Comparison of ENCODE assay signal across 17 cellular contexts in genomic region chr7:28316489-28316888, GRCh38.
A peak's percentile ranks its signal among the peaks of the same experiment; 100 is the strongest.
DNase-seq lines count a peak whose midpoint lies in the region; ATAC-seq and TF ChIP-seq lines count a peak whose summit lies in the region.
"Had no signal": no experiment of that assay in that cellular context is flagged by ENCODE, and none has a peak within 500 bp of the region (broad histone marks: within the 10 kb centered on the region; RNA-seq: fewer than 3 reads in every experiment).

No MANE protein-coding gene starts in this region.

- H3K27me3 ChIP-seq in MG63 (no peaks in the 10 kb centered on the region), esophagus squamous epithelium (peaks cover 0 to 5% (median 0%) of the 10 kb centered on the region in 4 donors), smooth muscle cell (ENCODE audit: low read depth) (peaks cover 7% of the 10 kb centered on the region)

- H3K9ac ChIP-seq in smooth muscle cell (ENCODE audit: low read depth), result no peak overlapping the region

- H3K79me2 ChIP-seq in smooth muscle cell (ENCODE audit: low read depth), result no peaks in the 10 kb centered on the region

- no peaks in the 10 kb centered on the region for H4K20me1 ChIP-seq in smooth muscle cell (ENCODE audit: low read depth)

- H3K36me3 ChIP-seq in MG63, result no peaks in the 10 kb centered on the region
- H3K36me3 ChIP-seq in esophagus squamous epithelium, result no peaks in the 10 kb centered on the region
- H3K36me3 ChIP-seq in smooth muscle cell (ENCODE audit: low read depth), result no peaks in the 10 kb centered on the region
- H3K36me3 ChIP-seq: transverse colon, WERI-Rb-1 had no signal

- no peaks in the 10 kb centered on the region for H3K9me3 Mint-ChIP-seq in activated T-helper 1 cell treated with anti-CD3 and anti-CD28 coated beads, Interleukin-12 subunit alpha, Interleukin-12 subunit beta, Interleukin-2, Interleukin-4 antibody, amounts not matched to agents 30 ng/mL and 10 ng/mL and 1 ng/mL, durations not matched to agents 14 hours and 24 hours and 36 hours
- H3K9me3 Mint-ChIP-seq: CD4-positive, alpha-beta memory T cell; naive B cell had no signal

- H3K27ac ChIP-seq in esophagus squamous epithelium, result peak overlapping the region; percentile 32 to 79 (median 66)
- peak overlapping the region; percentile 75 for H3K27ac ChIP-seq in smooth muscle cell (ENCODE audit: low read depth)
- H3K27ac ChIP-seq: transverse colon, WERI-Rb-1 had no signal

- H3F3A ChIP-seq in smooth muscle cell (ENCODE audit: low read depth), result peaks cover 15% of the 10 kb centered on the region

- H3K9me3 ChIP-seq in MG63, result no peaks in the 10 kb centered on the region
- H3K9me3 ChIP-seq in esophagus squamous epithelium, result no peaks in the 10 kb centered on the region
- H3K9me3 ChIP-seq in smooth muscle cell (replicated peaks; ENCODE audit: low read depth), result no peaks in the 10 kb centered on the region
- H3K9me3 ChIP-seq: transverse colon had no signal

- no peaks in the 10 kb centered on the region for H3K36me3 Mint-ChIP-seq in activated T-helper 1 cell treated with anti-CD3 and anti-CD28 coated beads, Interleukin-12 subunit alpha, Interleukin-12 subunit beta, Interleukin-2, Interleukin-4 antibody, amounts not matched to agents 30 ng/mL and 10 ng/mL and 1 ng/mL, durations not matched to agents 14 hours and 24 hours and 36 hours (ENCODE audit: low read depth)
- H3K36me3 Mint-ChIP-seq: activated naive CD8-positive, alpha-beta T cell treated with anti-CD3 and anti-CD28 coated beads, Interleukin-2, amount 10 ng/mL, durations not matched to agents 7 days and 5 days had no signal

- H3K27me3 Mint-ChIP-seq in activated T-helper 1 cell treated with anti-CD3 and anti-CD28 coated beads, Interleukin-12 subunit alpha, Interleukin-12 subunit beta, Interleukin-2, Interleukin-4 antibody, amounts not matched to agents 30 ng/mL and 10 ng/mL and 1 ng/mL, durations not matched to agents 14 hours and 24 hours and 36 hours (ENCODE audit: insufficient read depth), result peaks cover 19% of the 10 kb centered on the region

- H3K4me1 ChIP-seq in esophagus squamous epithelium (peaks cover 0 to 32% (median 5%) of the 10 kb centered on the region in 3 donors), smooth muscle cell (ENCODE audit: low read depth) (no peaks in the 10 kb centered on the region)
- H3K4me1 ChIP-seq: transverse colon had no signal

- no peak overlapping the region for H3K27ac Mint-ChIP-seq in activated T-helper 1 cell treated with anti-CD3 and anti-CD28 coated beads, Interleukin-12 subunit alpha, Interleukin-12 subunit beta, Interleukin-2, Interleukin-4 antibody, amounts not matched to agents 30 ng/mL and 10 ng/mL and 1 ng/mL, durations not matched to agents 14 hours and 24 hours and 36 hours
- H3K27ac Mint-ChIP-seq: activated naive CD8-positive, alpha-beta T cell treated with anti-CD3 and anti-CD28 coated beads, Interleukin-2, amount 10 ng/mL, durations not matched to agents 7 days and 5 days; CD4-positive, alpha-beta memory T cell; naive B cell had no signal

- H2AFZ ChIP-seq in smooth muscle cell (ENCODE audit: low read depth), result no peak overlapping the region

- TF ChIP-seq CTCF in esophagus squamous epithelium (IDR thresholded peaks at IDR 0.05), result no peak
- TF ChIP-seq CTCF in smooth muscle cell (IDR thresholded peaks at IDR 0.05; ENCODE audit: borderline replicate concordance, insufficient read depth, poor library complexity, severe bottlenecking), result no peak

- no peak overlapping the region for H3K4me3 Mint-ChIP-seq in activated T-helper 1 cell treated with anti-CD3 and anti-CD28 coated beads, Interleukin-12 subunit alpha, Interleukin-12 subunit beta, Interleukin-2, Interleukin-4 antibody, amounts not matched to agents 30 ng/mL and 10 ng/mL and 1 ng/mL, durations not matched to agents 14 hours and 24 hours and 36 hours
- H3K4me3 Mint-ChIP-seq: activated naive CD8-positive, alpha-beta T cell treated with anti-CD3 and anti-CD28 coated beads, Interleukin-2, amount 10 ng/mL, durations not matched to agents 7 days and 5 days; CD4-positive, alpha-beta memory T cell; naive B cell had no signal

- H3K4me2 ChIP-seq in smooth muscle cell, result peak overlapping the region; percentile 34

- H3K4me3 ChIP-seq in MG63, result peak overlapping the region; percentile 11
- no peak overlapping the region for H3K4me3 ChIP-seq in esophagus squamous epithelium
- H3K4me3 ChIP-seq in smooth muscle cell, result no peak overlapping the region
- H3K4me3 ChIP-seq: transverse colon had no signal

- TF ChIP-seq POLR2A in esophagus squamous epithelium (IDR thresholded peaks at IDR 0.05), result no peak

- no peak for ATAC-seq in HG03095 (IDR thresholded peaks at IDR 0.05; ENCODE audit: unreplicated experiment)
- ATAC-seq: left lobe of liver had no signal

- intact Hi-C loops in esophagus squamous epithelium (cut with DNase I), result no loop called here
- intact Hi-C loops in activated T-helper 1 cell treated with anti-CD3 and anti-CD28 coated beads, Interleukin-12 subunit alpha, Interleukin-12 subunit beta, Interleukin-2, Interleukin-4 antibody, amounts not matched to agents 30 ng/mL and 10 ng/mL and 1 ng/mL, durations not matched to agents 14 hours and 24 hours and 36 hours (cut with micrococcal nuclease), result no loop called here

- WGBS in esophagus squamous epithelium, 2 donors, result 45 to 48% methylated on average over 3 of the region's 3 CpGs
- WGBS in smooth muscle cell (ENCODE audit: low lambda C conversion rate), result 60% methylated on average over 3 of the region's 3 CpGs

- no peaks in the 10 kb centered on the region for H3K4me1 Mint-ChIP-seq in activated T-helper 1 cell treated with anti-CD3 and anti-CD28 coated beads, Interleukin-12 subunit alpha, Interleukin-12 subunit beta, Interleukin-2, Interleukin-4 antibody, amounts not matched to agents 30 ng/mL and 10 ng/mL and 1 ng/mL, durations not matched to agents 14 hours and 24 hours and 36 hours (ENCODE audit: low read depth)
- H3K4me1 Mint-ChIP-seq: naive B cell had no signal

- DNase-seq in GM03348 (ENCODE audit: low spot score), result peak; percentile 66
- peak; percentile 89 for DNase-seq in MG63
- no peak for DNase-seq in esophagus squamous epithelium (lab: John Stamatoyannopoulos, UW)
- DNase-seq in smooth muscle cell (lab: John Stamatoyannopoulos, UW; ENCODE audit: unreplicated experiment), result no peak
- DNase-seq in activated T-helper 1 cell treated with anti-CD3 and anti-CD28 coated beads, Interleukin-12 subunit alpha, Interleukin-12 subunit beta, Interleukin-2, Interleukin-4 antibody, amounts not matched to agents 30 ng/mL and 10 ng/mL and 1 ng/mL, durations not matched to agents 14 hours and 24 hours and 36 hours (ENCODE audit: low spot score), result no peak
- no peak for DNase-seq in NCI-H2227 treated with DMSO at 0.1 percent for 48 hours (lab: John Stamatoyannopoulos, UW)
- DNase-seq: activated naive CD8-positive, alpha-beta T cell treated with anti-CD3 and anti-CD28 coated beads, Interleukin-2, amount 10 ng/mL, durations not matched to agents 7 days and 5 days; CD4-positive, alpha-beta memory T cell; erythroblast; Karpas-422; naive B cell; NCI-H524; stimulated activated CD4-positive, alpha-beta T cell treated with anti-CD3 and anti-CD28 coated beads, Interleukin-1b, Interleukin-23, amount 100 ng/mL, for 48 hours; transverse colon; WERI-Rb-1 had no signal

Comparison
In these comparisons a context has a peak if more than half of its experiments do, and no peak if none do; other contexts are left out.
1. DNase-seq: peak in GM03348 (single experiment) and MG63 (single experiment); none in esophagus squamous epithelium (single experiment), smooth muscle cell (single experiment), activated T-helper 1 cell treated with anti-CD3 and anti-CD28 coated beads, Interleukin-12 subunit alpha, Interleukin-12 subunit beta, Interleukin-2, Interleukin-4 antibody, amounts not matched to agents 30 ng/mL and 10 ng/mL and 1 ng/mL, durations not matched to agents 14 hours and 24 hours and 36 hours (single experiment) and NCI-H2227 treated with DMSO at 0.1 percent for 48 hours (single experiment).